ENCODE assay signal across 1 cellular context in genomic region chr3:183179550-183179908, GRCh38.
TF ChIP-seq lines count a peak whose summit lies in the region.

No MANE protein-coding gene starts in this region.

TF ChIP-seq in HepG2, 621 proteins besides CTCF, POLR2A, EP300 and RAD21:
- TF ChIP-seq, protein P1, sequence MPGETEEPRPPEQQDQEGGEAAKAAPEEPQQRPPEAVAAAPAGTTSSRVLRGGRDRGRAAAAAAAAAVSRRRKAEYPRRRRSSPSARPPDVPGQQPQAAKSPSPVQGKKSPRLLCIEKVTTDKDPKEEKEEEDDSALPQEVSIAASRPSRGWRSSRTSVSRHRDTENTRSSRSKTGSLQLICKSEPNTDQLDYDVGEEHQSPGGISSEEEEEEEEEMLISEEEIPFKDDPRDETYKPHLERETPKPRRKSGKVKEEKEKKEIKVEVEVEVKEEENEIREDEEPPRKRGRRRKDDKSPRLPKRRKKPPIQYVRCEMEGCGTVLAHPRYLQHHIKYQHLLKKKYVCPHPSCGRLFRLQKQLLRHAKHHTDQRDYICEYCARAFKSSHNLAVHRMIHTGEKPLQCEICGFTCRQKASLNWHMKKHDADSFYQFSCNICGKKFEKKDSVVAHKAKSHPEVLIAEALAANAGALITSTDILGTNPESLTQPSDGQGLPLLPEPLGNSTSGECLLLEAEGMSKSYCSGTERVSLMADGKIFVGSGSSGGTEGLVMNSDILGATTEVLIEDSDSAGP (CRISPR knock-in tag; IDR thresholded peaks at IDR 0.05; ENCODE audit: borderline replicate concordance) = peak; percentile 14; the same call in 1 of the 2 replicates
